Comparison of ENCODE assay signal across 11 cellular contexts in genomic region chr17:42537826-42538451, GRCh38. TPM values are rescaled to one million over a fixed set of nuclear protein-coding genes. Genes with fewer than 3 reads are reported as not detected.
DNase-seq lines count a peak whose midpoint lies in the region; ATAC-seq and TF ChIP-seq lines count a peak whose summit lies in the region.
"Had no signal": no experiment of that assay in that cellular context is flagged by ENCODE, and none has a peak within 500 bp of the region (broad histone marks: within the 10 kb centered on the region; RNA-seq: fewer than 3 reads in every experiment).

No MANE protein-coding gene starts in this region.

- no peak for TF ChIP-seq CTCF in H9 (conservative IDR thresholded peaks at IDR 0.05)
- TF ChIP-seq CTCF in nephron (IDR thresholded peaks at IDR 0.05; ENCODE audit: unreplicated experiment in 3 of 3), result no peak
- TF ChIP-seq CTCF in MM.1S (IDR thresholded peaks at IDR 0.05; ENCODE audit: low read length), result no peak

- H3K18ac ChIP-seq in H9 (ENCODE audit: insufficient read length, low read depth, low read length), result no peak overlapping the region

- no peak overlapping the region for H3K9ac ChIP-seq in H9 (ENCODE audit: extremely low read depth, insufficient read length, low read length)
- no peak overlapping the region for H3K9ac ChIP-seq in MM.1S (ENCODE audit: low read length)

- no peak for ATAC-seq in HG02759 (IDR thresholded peaks at IDR 0.05; ENCODE audit: unreplicated experiment)

- peaks cover 33% of the 10 kb centered on the region for H3K4me1 ChIP-seq in CD4-positive, alpha-beta memory T cell (ENCODE audit: insufficient read depth, low read length)
- H3K4me1 ChIP-seq in H9 (ENCODE audit: insufficient read depth, low read length) (no peaks in the 10 kb centered on the region; the same call in 1 of the 2 replicates), MM.1S (ENCODE audit: low read length) (peaks cover 12% of the 10 kb centered on the region)

- no peaks in the 10 kb centered on the region for H3K27me3 Mint-ChIP-seq in CD4-positive, alpha-beta memory T cell
- H3K27me3 Mint-ChIP-seq in H9 (ENCODE audit: low read depth), result peaks cover 13% of the 10 kb centered on the region
- H3K27me3 Mint-ChIP-seq in activated T-helper 2 cell treated with anti-CD3 and anti-CD28 coated beads, Interferon-gamma antibody, Interleukin-2, Interleukin-4, amounts not matched to agents 10 μg/mL and 5 μg/mL and 100 μg/mL, durations not matched to agents 14 hours and 24 hours and 36 hours (ENCODE audit: low read depth), result peaks cover 8% of the 10 kb centered on the region
- no peaks in the 10 kb centered on the region for H3K27me3 Mint-ChIP-seq in nephron (ENCODE audit: low read depth)

- no peak overlapping the region for H2BK5ac ChIP-seq in H9 (ENCODE audit: insufficient read length, low read length)

- no peak overlapping the region for H3T11ph ChIP-seq in H9 (ENCODE audit: low read length)

- H3K14ac ChIP-seq in H9 (ENCODE audit: insufficient read depth, low read length), result no peak overlapping the region

- POLR2A ChIA-PET in CD4-positive, alpha-beta memory T cell (lab: Charles Lee; ENCODE audit: partially characterized antibody), result interaction anchor here (0.6 to 2.9 kb wide), 6 partner anchors 9 to 222 kb away, joined by 3 to 28 read pairs (median 7); partner anchors contain the start of genes PSMC3IP, RETREG3 and TUBG1

- H2AFZ ChIP-seq in H9 (ENCODE audit: low read length) (no peak overlapping the region), MM.1S (ENCODE audit: low read length) (no peak overlapping the region)

- no peaks in the 10 kb centered on the region for H3K9me3 ChIP-seq in CD4-positive, alpha-beta memory T cell (ENCODE audit: control insufficient read depth in 1 of 2, low read length in 2 of 2)
- no peaks in the 10 kb centered on the region for H3K9me3 ChIP-seq in H9 (ENCODE audit: control insufficient read depth, low read depth, low read length)
- no peaks in the 10 kb centered on the region for H3K9me3 ChIP-seq in MM.1S (replicated peaks; ENCODE audit: insufficient read depth, low read length)
- H3K9me3 ChIP-seq: right atrium auricular region had no signal

- H3K79me1 ChIP-seq in H9 (ENCODE audit: insufficient read depth, low read depth, low read length, poor library complexity, severe bottlenecking), result no peaks in the 10 kb centered on the region

- no peaks in the 10 kb centered on the region for H3K36me3 ChIP-seq in CD4-positive, alpha-beta memory T cell (ENCODE audit: insufficient read depth, low read length)
- no peaks in the 10 kb centered on the region for H3K36me3 ChIP-seq in MM.1S (replicated peaks; ENCODE audit: insufficient read depth, low read length)
- H3K36me3 ChIP-seq: cardiac muscle cell had no signal

- no peak overlapping the region for H2BK20ac ChIP-seq in H9 (ENCODE audit: low read depth, low read length, poor library complexity, severe bottlenecking)

- H2BK15ac ChIP-seq in H9 (ENCODE audit: low read depth, low read length), result no peak overlapping the region

- H3K23ac ChIP-seq in H9 (ENCODE audit: insufficient read length, low read depth, low read length), result no peak overlapping the region

- CTCF ChIA-PET in CD4-positive, alpha-beta memory T cell (lab: Charles Lee; ENCODE audit: partially characterized antibody), result interaction anchor here (0.6 to 1.7 kb wide), 2 partner anchors 10 to 272 kb away, joined by 3 to 5 read pairs; no protein-coding TSS in a partner anchor

- no peak overlapping the region for H3K4ac ChIP-seq in H9 (ENCODE audit: low read depth, low read length)

- no CpG with 5 or more reads among the region's 5 CpGs for WGBS in H9 (ENCODE audit: extremely low coverage, insufficient read length, low lambda C conversion rate)

- H2BK12ac ChIP-seq in H9 (ENCODE audit: insufficient read length, low read depth, low read length), result peak overlapping the region; percentile 94

- no peaks in the 10 kb centered on the region for H3K79me2 ChIP-seq in H9 (ENCODE audit: insufficient read depth, low read length)
- peaks cover 15% of the 10 kb centered on the region for H3K79me2 ChIP-seq in MM.1S (ENCODE audit: low read length)

- no peak overlapping the region for H3K27ac ChIP-seq in CD4-positive, alpha-beta memory T cell (ENCODE audit: low read depth, low read length)
- no peak overlapping the region for H3K27ac ChIP-seq in H9 (ENCODE audit: insufficient read length, low read depth, low read length)
- H3K27ac ChIP-seq in MM.1S (ENCODE audit: low read length), result no peak overlapping the region
- H3K27ac ChIP-seq: cardiac muscle cell had no signal

- H3K27ac Mint-ChIP-seq in CD4-positive, alpha-beta memory T cell, result peak overlapping the region in 4 of 7 donors; percentile 10 to 53 (median 26)
- H3K27ac Mint-ChIP-seq in H9 (peak overlapping the region in 2 of 3 experiments; percentile 15 to 49; a peak in 1 of 7 replicates), nephron (peak overlapping the region; percentile 9 to 57 (median 40))
- peak overlapping the region; percentile 71 for H3K27ac Mint-ChIP-seq in activated T-helper 2 cell treated with anti-CD3 and anti-CD28 coated beads, Interferon-gamma antibody, Interleukin-2, Interleukin-4, amounts not matched to agents 10 μg/mL and 5 μg/mL and 100 μg/mL, durations not matched to agents 14 hours and 24 hours and 36 hours

- H3K36me3 Mint-ChIP-seq in CD4-positive, alpha-beta memory T cell, result peaks cover 0 to 4% of the 10 kb centered on the region in 2 donors
- H3K36me3 Mint-ChIP-seq in H9 (ENCODE audit: insufficient read depth in 1 of 3, low read depth in 3 of 3) (peaks cover 0 to 27% (median 19%) of the 10 kb centered on the region in 3 experiments; a peak in 6 of 7 replicates), nephron (ENCODE audit: low read depth) (peaks cover 14% of the 10 kb centered on the region)
- H3K36me3 Mint-ChIP-seq in activated T-helper 2 cell treated with anti-CD3 and anti-CD28 coated beads, Interferon-gamma antibody, Interleukin-2, Interleukin-4, amounts not matched to agents 10 μg/mL and 5 μg/mL and 100 μg/mL, durations not matched to agents 14 hours and 24 hours and 36 hours (ENCODE audit: low read depth), result peaks cover 18% of the 10 kb centered on the region

- H3K56ac ChIP-seq in H9 (ENCODE audit: insufficient read length, low read depth, low read length), result no peak overlapping the region

- no peak overlapping the region for H4K91ac ChIP-seq in H9 (ENCODE audit: insufficient read length, low read depth, low read length)

- intact Hi-C loops in CD4-positive, alpha-beta memory T cell (cut with micrococcal nuclease), result loop anchor here (2.0 kb wide), 1 partner anchor 17 kb away; no protein-coding TSS in a partner anchor
- intact Hi-C loops in activated T-helper 2 cell treated with anti-CD3 and anti-CD28 coated beads, Interferon-gamma antibody, Interleukin-2, Interleukin-4, amounts not matched to agents 10 μg/mL and 5 μg/mL and 100 μg/mL, durations not matched to agents 14 hours and 24 hours and 36 hours (cut with micrococcal nuclease), result no loop called here

- peaks cover 23 to 54% (median 36%) of the 10 kb centered on the region in 4 donors for H3K4me1 Mint-ChIP-seq in CD4-positive, alpha-beta memory T cell
- H3K4me1 Mint-ChIP-seq in H9 (peaks cover 11 to 19% of the 10 kb centered on the region in 2 experiments), nephron (peaks cover 27% of the 10 kb centered on the region)
- H3K4me1 Mint-ChIP-seq in activated T-helper 2 cell treated with anti-CD3 and anti-CD28 coated beads, Interferon-gamma antibody, Interleukin-2, Interleukin-4, amounts not matched to agents 10 μg/mL and 5 μg/mL and 100 μg/mL, durations not matched to agents 14 hours and 24 hours and 36 hours (ENCODE audit: low read depth), result peaks cover 25% of the 10 kb centered on the region

- H3F3A ChIP-seq in MM.1S (ENCODE audit: insufficient read depth, low read length), result peaks cover 5% of the 10 kb centered on the region; the same call in 1 of the 2 replicates

- H4K20me1 ChIP-seq in H9 (ENCODE audit: control insufficient read depth, insufficient read depth, insufficient read length), result no peaks in the 10 kb centered on the region
- no peaks in the 10 kb centered on the region for H4K20me1 ChIP-seq in MM.1S (ENCODE audit: insufficient read depth, low read length)

- H3K4me2 ChIP-seq in H9 (ENCODE audit: insufficient read depth, insufficient read length, low read length) (no peak overlapping the region), MM.1S (ENCODE audit: low read depth, low read length) (no peak overlapping the region)

- DNase-seq in CD4-positive, alpha-beta memory T cell, result no peak
- DNase-seq in H9 (no peak), DMS79 treated with DMSO at 0.1 percent for 48 hours (lab: John Stamatoyannopoulos, UW) (no peak), MM.1S (no peak)
- DNase-seq in activated T-helper 2 cell treated with anti-CD3 and anti-CD28 coated beads, Interferon-gamma antibody, Interleukin-2, Interleukin-4, amounts not matched to agents 10 μg/mL and 5 μg/mL and 100 μg/mL, durations not matched to agents 14 hours and 24 hours and 36 hours (ENCODE audit: low spot score), result no peak
- DNase-seq: erythroblast, NCI-H187 had no signal

- H4K8ac ChIP-seq in H9 (replicated peaks; ENCODE audit: insufficient read length, low read depth, low read length), result no peak overlapping the region

- H3K9me3 Mint-ChIP-seq in CD4-positive, alpha-beta memory T cell, result no peaks in the 10 kb centered on the region
- H3K9me3 Mint-ChIP-seq in H9 (no peaks in the 10 kb centered on the region), nephron (no peaks in the 10 kb centered on the region)
- H3K9me3 Mint-ChIP-seq in activated T-helper 2 cell treated with anti-CD3 and anti-CD28 coated beads, Interferon-gamma antibody, Interleukin-2, Interleukin-4, amounts not matched to agents 10 μg/mL and 5 μg/mL and 100 μg/mL, durations not matched to agents 14 hours and 24 hours and 36 hours, result no peaks in the 10 kb centered on the region

- no peak overlapping the region for H2BK120ac ChIP-seq in H9 (ENCODE audit: low read depth, low read length, poor library complexity, severe bottlenecking)

- H4K5ac ChIP-seq in H9 (ENCODE audit: insufficient read length, low read depth, low read length), result no peak overlapping the region

- H3K27me3 ChIP-seq in CD4-positive, alpha-beta memory T cell (ENCODE audit: insufficient read depth, low read length), result no peaks in the 10 kb centered on the region
- H3K27me3 ChIP-seq in H9 (ENCODE audit: insufficient read depth, low read length) (no peaks in the 10 kb centered on the region), MM.1S (replicated peaks; ENCODE audit: insufficient read depth, low read length) (no peaks in the 10 kb centered on the region)
- H3K27me3 ChIP-seq: cardiac muscle cell, right atrium auricular region had no signal

- peaks cover 5% of the 10 kb centered on the region for H3K23me2 ChIP-seq in H9 (ENCODE audit: insufficient read length, low read depth, low read length, poor library complexity, severe bottlenecking)

- no peaks in the 10 kb centered on the region for H3K9me2 ChIP-seq in MM.1S (replicated peaks; ENCODE audit: insufficient read depth, low read length)

- H2AK5ac ChIP-seq in H9 (ENCODE audit: insufficient read length, low read length), result no peak overlapping the region

- peak overlapping the region; percentile 15 to 74 (median 61) for H3K4me3 Mint-ChIP-seq in CD4-positive, alpha-beta memory T cell
- H3K4me3 Mint-ChIP-seq in H9, result peak overlapping the region; percentile 28 to 40; a peak in 3 of 5 replicates
- peak overlapping the region; percentile 76 for H3K4me3 Mint-ChIP-seq in activated T-helper 2 cell treated with anti-CD3 and anti-CD28 coated beads, Interferon-gamma antibody, Interleukin-2, Interleukin-4, amounts not matched to agents 10 μg/mL and 5 μg/mL and 100 μg/mL, durations not matched to agents 14 hours and 24 hours and 36 hours (ENCODE audit: low read depth)
- peak overlapping the region; percentile 84 to 95 (median 88) for H3K4me3 Mint-ChIP-seq in nephron

- H3K4me3 ChIP-seq in CD4-positive, alpha-beta memory T cell (ENCODE audit: low read length in 2 of 2), result no peak overlapping the region
- H3K4me3 ChIP-seq in MM.1S (ENCODE audit: low read length), result no peak overlapping the region
- H3K4me3 ChIP-seq: cardiac muscle cell had no signal

RNA-seq across cellular contexts. Expression of gene NAGLU, which starts 1.9 kb away (rescaled TPM):
- 10 to 100 TPM; 20.6 to 22.8 TPM for total RNA-seq in CD4-positive, alpha-beta memory T cell
- 10 to 100 TPM in 1 of 2 donors, 1 to 10 TPM in 1; 8.5 to 15.5 TPM for polyA plus RNA-seq in CD4-positive, alpha-beta memory T cell
- total RNA-seq in H9 (2021), result 20.4 and 23.5 TPM in 2 replicates
- total RNA-seq in activated T-helper 2 cell treated with anti-CD3 and anti-CD28 coated beads, Interferon-gamma antibody, Interleukin-2, Interleukin-4, amounts not matched to agents 10 μg/mL and 5 μg/mL and 100 μg/mL, durations not matched to agents 14 hours and 24 hours and 36 hours, result 17.4 and 19.9 TPM in 2 replicates

RNA-seq across cellular contexts. Expression of gene HSD17B1, which starts 14.8 kb away (rescaled TPM):
- 1 to 10 TPM; 1.2 TPM for total RNA-seq in CD4-positive, alpha-beta memory T cell
- under 1 TPM; 0.07 to 0.88 TPM for polyA plus RNA-seq in CD4-positive, alpha-beta memory T cell
- total RNA-seq in H9 (2021), result 1.3 and 1.5 TPM in 2 replicates
- 0.91 and 1.4 TPM in 2 replicates for total RNA-seq in activated T-helper 2 cell treated with anti-CD3 and anti-CD28 coated beads, Interferon-gamma antibody, Interleukin-2, Interleukin-4, amounts not matched to agents 10 μg/mL and 5 μg/mL and 100 μg/mL, durations not matched to agents 14 hours and 24 hours and 36 hours

RNA-seq across cellular contexts. Expression of gene COASY, which starts 24.0 kb away (rescaled TPM):
- total RNA-seq in CD4-positive, alpha-beta memory T cell, result 10 to 100 TPM; 65.2 to 71.1 TPM
- polyA plus RNA-seq in CD4-positive, alpha-beta memory T cell, result 10 to 100 TPM; 44.6 to 66.0 TPM
- 81.4 and 84.1 TPM in 2 replicates for total RNA-seq in H9 (2021)
- total RNA-seq in activated T-helper 2 cell treated with anti-CD3 and anti-CD28 coated beads, Interferon-gamma antibody, Interleukin-2, Interleukin-4, amounts not matched to agents 10 μg/mL and 5 μg/mL and 100 μg/mL, durations not matched to agents 14 hours and 24 hours and 36 hours, result 90.6 and 91.6 TPM in 2 replicates

RNA-seq across cellular contexts. Expression of gene MLX, which starts 29.0 kb away (rescaled TPM):
- 10 to 100 TPM; 73.3 to 73.7 TPM for total RNA-seq in CD4-positive, alpha-beta memory T cell
- 10 to 100 TPM; 38.1 to 53.6 TPM for polyA plus RNA-seq in CD4-positive, alpha-beta memory T cell
- total RNA-seq in H9 (2021), result 42.1 and 45.3 TPM in 2 replicates
- total RNA-seq in activated T-helper 2 cell treated with anti-CD3 and anti-CD28 coated beads, Interferon-gamma antibody, Interleukin-2, Interleukin-4, amounts not matched to agents 10 μg/mL and 5 μg/mL and 100 μg/mL, durations not matched to agents 14 hours and 24 hours and 36 hours, result 54.8 and 60.0 TPM in 2 replicates

RNA-seq across cellular contexts. Expression of gene PSMC3IP, which starts 39.6 kb away (rescaled TPM):
- 1 to 10 TPM; 3.4 to 4.5 TPM for total RNA-seq in CD4-positive, alpha-beta memory T cell
- 1 to 10 TPM in 1 of 2 donors, under 1 TPM in 1; 0.93 to 1.9 TPM for polyA plus RNA-seq in CD4-positive, alpha-beta memory T cell
- total RNA-seq in H9 (2021), result 36.0 and 37.4 TPM in 2 replicates
- 23.3 and 26.6 TPM in 2 replicates for total RNA-seq in activated T-helper 2 cell treated with anti-CD3 and anti-CD28 coated beads, Interferon-gamma antibody, Interleukin-2, Interleukin-4, amounts not matched to agents 10 μg/mL and 5 μg/mL and 100 μg/mL, durations not matched to agents 14 hours and 24 hours and 36 hours

Comparison
In these comparisons a context has a peak if more than half of its experiments do, and no peak if none do; other contexts are left out.
1. H3K4me3 Mint-ChIP-seq: peak in every context shown above with its lines; median percentile 88 in nephron; 76 in activated T-helper 2 cell treated with anti-CD3 and anti-CD28 coated beads, Interferon-gamma antibody, Interleukin-2, Interleukin-4, amounts not matched to agents 10 μg/mL and 5 μg/mL and 100 μg/mL, durations not matched to agents 14 hours and 24 hours and 36 hours; 61 in CD4-positive, alpha-beta memory T cell; 34 in H9.